Comparison of ENCODE assay signal across 12 cellular contexts in the genomic region with DNA sequence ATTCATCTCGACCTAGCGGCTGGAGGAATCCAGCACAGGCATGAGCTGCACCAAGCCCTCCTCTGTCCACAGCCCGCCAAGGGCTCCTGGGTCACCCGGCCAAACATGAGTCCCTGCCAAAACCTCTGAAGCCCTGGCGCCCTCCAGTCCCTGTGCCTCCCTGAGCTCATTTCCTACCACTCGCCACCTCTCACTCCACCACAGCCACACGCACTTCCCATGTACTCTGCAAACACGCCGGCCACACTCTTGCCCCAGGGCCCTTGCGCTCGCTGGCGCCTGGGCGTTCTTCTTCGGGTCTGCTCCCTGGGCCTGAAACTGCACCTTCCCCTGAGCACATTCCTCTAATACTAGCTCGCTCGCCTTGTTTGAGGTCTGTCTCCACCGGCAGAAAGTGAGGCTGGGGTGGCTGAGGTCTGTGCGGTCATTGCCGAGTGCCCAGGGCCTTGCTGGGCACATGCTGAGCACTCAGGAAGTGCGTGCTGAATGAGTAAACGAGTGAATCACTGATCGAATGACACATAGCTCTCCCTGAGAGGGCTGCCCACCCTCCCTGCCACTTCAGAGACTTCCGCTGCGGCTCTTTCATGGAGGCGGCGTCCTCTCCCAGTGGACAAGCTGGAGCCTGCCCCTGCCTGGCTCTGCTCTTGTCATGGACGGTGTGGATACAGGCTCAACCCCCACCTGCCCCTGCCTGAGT. TPM values are rescaled to one million over a fixed set of nuclear protein-coding genes. Genes with fewer than 3 reads are reported as not detected.
DNase-seq lines count a peak whose midpoint lies in the region; ATAC-seq and TF ChIP-seq lines count a peak whose summit lies in the region.
"Had no signal": no experiment of that assay in that cellular context is flagged by ENCODE, and none has a peak within 500 bp of the region (broad histone marks: within the 10 kb centered on the region; RNA-seq: fewer than 3 reads in every experiment).

No MANE protein-coding gene starts in this region.

- H3K4me1 ChIP-seq in HUES6 (ENCODE audit: control insufficient read depth, insufficient read depth, low read length) (peaks cover 30% of the 10 kb centered on the region), tibial artery (no peaks in the 10 kb centered on the region), mucosa of descending colon (ENCODE audit: low read depth) (no peaks in the 10 kb centered on the region)
- H3K4me1 ChIP-seq: psoas muscle had no signal

- H3K27ac ChIP-seq in HUES6 (ENCODE audit: low read depth, low read length), result no peak overlapping the region
- no peak overlapping the region for H3K27ac ChIP-seq in tibial artery
- H3K27ac ChIP-seq: BLaER1 treated with 17β-estradiol and CSF1 and Interleukin-3, amounts not matched to agents 10 nM and 100 nM; cardiac muscle cell; psoas muscle; SK-N-MC had no signal

- no peaks in the 10 kb centered on the region for H3K4me1 Mint-ChIP-seq in activated T-helper 2 cell treated with anti-CD3 and anti-CD28 coated beads, Interferon-gamma antibody, Interleukin-2, Interleukin-4, amounts not matched to agents 10 μg/mL and 5 μg/mL and 100 μg/mL, durations not matched to agents 14 hours and 24 hours and 36 hours (ENCODE audit: low read depth)

- intact Hi-C loops in activated T-helper 2 cell treated with anti-CD3 and anti-CD28 coated beads, Interferon-gamma antibody, Interleukin-2, Interleukin-4, amounts not matched to agents 10 μg/mL and 5 μg/mL and 100 μg/mL, durations not matched to agents 14 hours and 24 hours and 36 hours (cut with micrococcal nuclease), result no loop called here
- intact Hi-C loops in tibial artery (cut with DNase I; ENCODE audit: low total_unique reads) (no loop called here), mucosa of descending colon (cut with DNase I, micrococcal nuclease) (no loop called here)

- no peaks in the 10 kb centered on the region for H3K9me3 Mint-ChIP-seq in activated T-helper 2 cell treated with anti-CD3 and anti-CD28 coated beads, Interferon-gamma antibody, Interleukin-2, Interleukin-4, amounts not matched to agents 10 μg/mL and 5 μg/mL and 100 μg/mL, durations not matched to agents 14 hours and 24 hours and 36 hours

- H3K9ac ChIP-seq in HUES6 (ENCODE audit: low read length), result peak overlapping the region; percentile 59
- H3K9ac ChIP-seq: BLaER1 treated with 17β-estradiol and CSF1 and Interleukin-3, amounts not matched to agents 10 nM and 100 nM had no signal

- H3K36me3 ChIP-seq in HUES6 (ENCODE audit: control insufficient read depth, insufficient read depth, low read length) (no peaks in the 10 kb centered on the region), tibial artery (no peaks in the 10 kb centered on the region), H7 (replicated peaks; ENCODE audit: control insufficient read depth, insufficient read depth, low read length) (no peaks in the 10 kb centered on the region), mucosa of descending colon (ENCODE audit: low read depth) (no peaks in the 10 kb centered on the region)
- H3K36me3 ChIP-seq: BLaER1 treated with 17β-estradiol and CSF1 and Interleukin-3, amounts not matched to agents 10 nM and 100 nM; cardiac muscle cell had no signal

- ATAC-seq in SK-N-SH treated with all-trans-retinoic acid at 6 μM for 48 hours, result peak; percentile 85
- ATAC-seq in mucosa of descending colon, result no peak

- H3K27ac Mint-ChIP-seq in activated T-helper 2 cell treated with anti-CD3 and anti-CD28 coated beads, Interferon-gamma antibody, Interleukin-2, Interleukin-4, amounts not matched to agents 10 μg/mL and 5 μg/mL and 100 μg/mL, durations not matched to agents 14 hours and 24 hours and 36 hours, result no peak overlapping the region

- H3K36me3 Mint-ChIP-seq in activated T-helper 2 cell treated with anti-CD3 and anti-CD28 coated beads, Interferon-gamma antibody, Interleukin-2, Interleukin-4, amounts not matched to agents 10 μg/mL and 5 μg/mL and 100 μg/mL, durations not matched to agents 14 hours and 24 hours and 36 hours (ENCODE audit: low read depth), result no peaks in the 10 kb centered on the region

- DNase-seq in A172 (ENCODE audit: low spot score), result peak; percentile 93
- DNase-seq in glomerular visceral epithelial cell (ENCODE audit: extremely low spot score), result peak; percentile 92
- DNase-seq in activated T-helper 2 cell treated with anti-CD3 and anti-CD28 coated beads, Interferon-gamma antibody, Interleukin-2, Interleukin-4, amounts not matched to agents 10 μg/mL and 5 μg/mL and 100 μg/mL, durations not matched to agents 14 hours and 24 hours and 36 hours (ENCODE audit: low spot score), result no peak
- DNase-seq in tibial artery, result no peak
- no peak for DNase-seq in H7
- DNase-seq in mucosa of descending colon, result no peak
- DNase-seq: psoas muscle had no signal

- H3K4me3 ChIP-seq in HUES6 (ENCODE audit: low read depth, low read length), result no peak overlapping the region
- H3K4me3 ChIP-seq in tibial artery, result no peak overlapping the region
- no peak overlapping the region for H3K4me3 ChIP-seq in H7 (ENCODE audit: insufficient read depth, low read depth, low read length)
- H3K4me3 ChIP-seq in mucosa of descending colon, result no peak overlapping the region
- H3K4me3 ChIP-seq: BLaER1 treated with 17β-estradiol and CSF1 and Interleukin-3, amounts not matched to agents 10 nM and 100 nM; cardiac muscle cell; psoas muscle; SK-N-MC had no signal

- H3K9me3 ChIP-seq in HUES6 (ENCODE audit: control insufficient read depth, insufficient read depth, low read depth, low read length) (no peaks in the 10 kb centered on the region), tibial artery (no peaks in the 10 kb centered on the region), mucosa of descending colon (no peaks in the 10 kb centered on the region)
- H3K9me3 ChIP-seq: BLaER1 treated with 17β-estradiol and CSF1 and Interleukin-3, amounts not matched to agents 10 nM and 100 nM; psoas muscle had no signal

- H3K27me3 ChIP-seq in HUES6 (ENCODE audit: control insufficient read depth, insufficient read depth, low read length) (no peaks in the 10 kb centered on the region), tibial artery (peaks cover 0 to 67% of the 10 kb centered on the region in 2 donors), H7 (ENCODE audit: control insufficient read depth, insufficient read depth, low read length) (no peaks in the 10 kb centered on the region)
- H3K27me3 ChIP-seq: BLaER1 treated with 17β-estradiol and CSF1 and Interleukin-3, amounts not matched to agents 10 nM and 100 nM; cardiac muscle cell had no signal

- no peaks in the 10 kb centered on the region for H3K27me3 Mint-ChIP-seq in activated T-helper 2 cell treated with anti-CD3 and anti-CD28 coated beads, Interferon-gamma antibody, Interleukin-2, Interleukin-4, amounts not matched to agents 10 μg/mL and 5 μg/mL and 100 μg/mL, durations not matched to agents 14 hours and 24 hours and 36 hours (ENCODE audit: low read depth)

- TF ChIP-seq CTCF in tibial artery (IDR thresholded peaks at IDR 0.05), result no peak
- TF ChIP-seq CTCF in mucosa of descending colon (IDR thresholded peaks at IDR 0.05), result no peak

- H3K4me3 Mint-ChIP-seq in activated T-helper 2 cell treated with anti-CD3 and anti-CD28 coated beads, Interferon-gamma antibody, Interleukin-2, Interleukin-4, amounts not matched to agents 10 μg/mL and 5 μg/mL and 100 μg/mL, durations not matched to agents 14 hours and 24 hours and 36 hours (ENCODE audit: low read depth), result no peak overlapping the region

TF ChIP-seq in SK-N-SH treated with all-trans-retinoic acid at 6 μM for 48 hours, 23 proteins besides CTCF, POLR2A, EP300 and RAD21:
- no peak for TF ChIP-seq TCF4 (CRISPR knock-in tag; IDR thresholded peaks at IDR 0.05; ENCODE audit: borderline replicate concordance)
- TF ChIP-seq, protein P1, sequence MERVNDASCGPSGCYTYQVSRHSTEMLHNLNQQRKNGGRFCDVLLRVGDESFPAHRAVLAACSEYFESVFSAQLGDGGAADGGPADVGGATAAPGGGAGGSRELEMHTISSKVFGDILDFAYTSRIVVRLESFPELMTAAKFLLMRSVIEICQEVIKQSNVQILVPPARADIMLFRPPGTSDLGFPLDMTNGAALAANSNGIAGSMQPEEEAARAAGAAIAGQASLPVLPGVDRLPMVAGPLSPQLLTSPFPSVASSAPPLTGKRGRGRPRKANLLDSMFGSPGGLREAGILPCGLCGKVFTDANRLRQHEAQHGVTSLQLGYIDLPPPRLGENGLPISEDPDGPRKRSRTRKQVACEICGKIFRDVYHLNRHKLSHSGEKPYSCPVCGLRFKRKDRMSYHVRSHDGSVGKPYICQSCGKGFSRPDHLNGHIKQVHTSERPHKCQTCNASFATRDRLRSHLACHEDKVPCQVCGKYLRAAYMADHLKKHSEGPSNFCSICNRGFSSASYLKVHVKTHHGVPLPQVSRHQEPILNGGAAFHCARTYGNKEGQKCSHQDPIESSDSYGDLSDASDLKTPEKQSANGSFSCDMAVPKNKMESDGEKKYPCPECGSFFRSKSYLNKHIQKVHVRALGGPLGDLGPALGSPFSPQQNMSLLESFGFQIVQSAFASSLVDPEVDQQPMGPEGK (CRISPR knock-in tag; IDR thresholded peaks at IDR 0.05; ENCODE audit: borderline replicate concordance), result 0 out of 2 replicates have a peak, but pooled peaks have one; percentile 7

RNA-seq across cellular contexts. Expression of a gene that starts 33.7 kb away (rescaled TPM):
- not detected in 2 replicates for total RNA-seq in A172 (2014; rRNA removed; shearing (Covaris generic))
- total RNA-seq in activated T-helper 2 cell treated with anti-CD3 and anti-CD28 coated beads, Interferon-gamma antibody, Interleukin-2, Interleukin-4, amounts not matched to agents 10 μg/mL and 5 μg/mL and 100 μg/mL, durations not matched to agents 14 hours and 24 hours and 36 hours, result not detected in 2 replicates
- 0.37 and 1.5 TPM in 2 replicates for total RNA-seq in H7 (2014; rRNA removed; shearing (Covaris generic))
- total RNA-seq in mucosa of descending colon, result 1 to 10 TPM in 1 of 3 donors, not detected in 2; 1.9 TPM

Comparison
In these comparisons a context has a peak if more than half of its experiments do, and no peak if none do; other contexts are left out.
1. DNase-seq: peak in A172 (single experiment) and glomerular visceral epithelial cell (single experiment); none in activated T-helper 2 cell treated with anti-CD3 and anti-CD28 coated beads, Interferon-gamma antibody, Interleukin-2, Interleukin-4, amounts not matched to agents 10 μg/mL and 5 μg/mL and 100 μg/mL, durations not matched to agents 14 hours and 24 hours and 36 hours (single experiment), tibial artery (0 of 2), H7 (single experiment) and mucosa of descending colon (0 of 3).